Comparison of ENCODE assay signal across 8 cellular contexts in genomic region chr19:58543826-58544590, GRCh38. TPM values are rescaled to one million over a fixed set of nuclear protein-coding genes. Genes with fewer than 3 reads are reported as not detected.
DNase-seq lines count a peak whose midpoint lies in the region; ATAC-seq and TF ChIP-seq lines count a peak whose summit lies in the region.

Gene TRIM28, plus strand, starts transcription at chr19:58544064. Its CDS starts 694 bp downstream, at chr19:58544758.

- no peak for TF ChIP-seq CTCF in coronary artery (IDR thresholded peaks at IDR 0.05)
- TF ChIP-seq CTCF in right lobe of liver (IDR thresholded peaks at IDR 0.05) = no peak

- H3K27me3 ChIP-seq in right lobe of liver = no peaks in the 10 kb centered on the region

- under 1% methylated on average over 27 of the region's 73 CpGs for WGBS in right lobe of liver (ENCODE audit: insufficient coverage, low coverage, low lambda C conversion rate, missing lambda C conversion rate)

- H3K27ac ChIP-seq in coronary artery = peak within 1 kb of the TSS; percentile 93 to 99
- H3K27ac ChIP-seq in right lobe of liver = peak within 1 kb of the TSS; percentile 95 to 99 (median 97)

- peak; percentile 81 for ATAC-seq in GM19043 (IDR thresholded peaks at IDR 0.05; ENCODE audit: low read depth, unreplicated experiment)
- ATAC-seq in HG03432 (IDR thresholded peaks at IDR 0.05; ENCODE audit: unreplicated experiment) = peak; percentile 82
- peak; percentile 97 for ATAC-seq in activated CD4-positive, CD25-positive, alpha-beta regulatory T cell treated with anti-CD3 and anti-CD28 coated beads, Interleukin-2, amount 50 U/mL, for 24 hours
- ATAC-seq in right lobe of liver = peak; percentile 93 to 97 (median 95)

- H3K36me3 ChIP-seq in right lobe of liver = peaks cover 10 to 19% (median 17%) of the 10 kb centered on the region in 4 donors

- intact Hi-C loops in right lobe of liver (cut with DNase I) = no loop called here

- no peaks in the 10 kb centered on the region for H3K9me3 ChIP-seq in right lobe of liver

- peaks cover 0 to 15% (median 7%) of the 10 kb centered on the region in 4 donors for H3K4me1 ChIP-seq in right lobe of liver

- peak; percentile 96 for TF ChIP-seq POLR2A in right lobe of liver (IDR thresholded peaks at IDR 0.05)

- DNase-seq in A172 (ENCODE audit: low spot score) = peak; percentile 100
- peak; percentile 98 for DNase-seq in coronary artery (ENCODE audit: low spot score)
- peak; percentile 98 to 99 (median 99) for DNase-seq in right lobe of liver
- DNase-seq in stimulated activated CD4-positive, alpha-beta T cell treated with anti-CD3 and anti-CD28 coated beads, TNF-alpha, amount 100 ng/mL, for 1 hour (ENCODE audit: low read depth in 3 of 3, low spot score in 1 of 3) = peak; percentile 100
- no peak for DNase-seq in DMS 273 (lab: John Stamatoyannopoulos, UW; ENCODE audit: unreplicated experiment)

- H3K4me3 ChIP-seq in coronary artery (peak within 1 kb of the TSS; percentile 97), right lobe of liver (peak within 1 kb of the TSS; percentile 77 to 89 (median 88))

RNA-seq across cellular contexts. Expression of gene TRIM28, which starts in this region (rescaled TPM):
- total RNA-seq in A172 (2014; rRNA removed; shearing (Covaris generic)) = 545 and 619 TPM in 2 replicates
- 100 to 1,000 TPM in 3 of 6 experiments, 10 to 100 TPM in 3; 75.4 to 106 (median 94.7) TPM for total RNA-seq in right lobe of liver
